Comparison of ENCODE assay signal across 10 cellular contexts in genomic region chr2:60556441-60556997, GRCh38. TPM values are rescaled to one million over a fixed set of nuclear protein-coding genes. Genes with fewer than 3 reads are reported as not detected.
DNase-seq lines count a peak whose midpoint lies in the region; ATAC-seq and TF ChIP-seq lines count a peak whose summit lies in the region.
"Had no signal": no experiment of that assay in that cellular context is flagged by ENCODE, and none has a peak within 500 bp of the region (broad histone marks: within the 10 kb centered on the region; RNA-seq: fewer than 3 reads in every experiment).

No MANE protein-coding gene starts in this region.

- H3K9me3 Mint-ChIP-seq in activated B cell treated with CpG ODN at 0.5 μM for 24 hours (no peaks in the 10 kb centered on the region), immature natural killer cell (peaks cover 0 to 6% (median 0%) of the 10 kb centered on the region in 6 donors)

- H3K27ac ChIP-seq in cardiac muscle cell: no peak overlapping the region

- peak overlapping the region; percentile 95 for H3K27ac Mint-ChIP-seq in activated B cell treated with CpG ODN at 0.5 μM for 24 hours
- no peak overlapping the region for H3K27ac Mint-ChIP-seq in immature natural killer cell
- H3K27ac Mint-ChIP-seq: activated CD8-positive, alpha-beta memory T cell treated with anti-CD3 and anti-CD28 coated beads, Interleukin-2, amount 10 ng/mL, durations not matched to agents 7 days and 5 days had no signal

- ATAC-seq in activated B cell treated with CpG ODN at 0.5 μM for 24 hours (ENCODE audit: low read depth): no peak
- ATAC-seq: activated CD8-positive, alpha-beta memory T cell treated with anti-CD3 and anti-CD28 coated beads, Interleukin-2, amount 10 ng/mL, durations not matched to agents 7 days and 5 days had no signal

- H3K36me3 Mint-ChIP-seq in activated B cell treated with CpG ODN at 0.5 μM for 24 hours (ENCODE audit: low read depth): peaks cover 21% of the 10 kb centered on the region
- no peaks in the 10 kb centered on the region for H3K36me3 Mint-ChIP-seq in immature natural killer cell
- H3K36me3 Mint-ChIP-seq: activated CD8-positive, alpha-beta memory T cell treated with anti-CD3 and anti-CD28 coated beads, Interleukin-2, amount 10 ng/mL, durations not matched to agents 7 days and 5 days had no signal

- H3K9me3 ChIP-seq in cardiac muscle cell (ENCODE audit: low read depth): no peaks in the 10 kb centered on the region

- intact Hi-C loops in cardiac septum (cut with DNase I): loop anchor here (10.0 kb wide), 1 partner anchor 672 kb away; no protein-coding TSS in a partner anchor
- intact Hi-C loops in activated B cell treated with CpG ODN at 0.5 μM for 24 hours (cut with micrococcal nuclease): loop anchor here (10.0 kb wide), 2 partner anchors 438 to 772 kb away; no protein-coding TSS in a partner anchor

- peaks cover 37% of the 10 kb centered on the region for H3K4me1 Mint-ChIP-seq in activated B cell treated with CpG ODN at 0.5 μM for 24 hours
- H3K4me1 Mint-ChIP-seq in immature natural killer cell: peaks cover 36 to 50% of the 10 kb centered on the region in 2 donors

- H3K36me3 ChIP-seq in cardiac muscle cell: no peaks in the 10 kb centered on the region

- H3K4me1 ChIP-seq in cardiac muscle cell (ENCODE audit: low read depth): peaks cover 3% of the 10 kb centered on the region

- H3K4me3 Mint-ChIP-seq in activated B cell treated with CpG ODN at 0.5 μM for 24 hours (peak overlapping the region; percentile 88), immature natural killer cell (peak overlapping the region; percentile 31 to 94 (median 78))

- H3K4me3 ChIP-seq in cardiac muscle cell: peak overlapping the region; percentile 12

- CTCF ChIA-PET in activated B cell treated with CpG ODN at 0.5 μM for 24 hours (lab: Charles Lee): interaction anchor here (0.9 to 2.1 kb wide), 6 partner anchors 25 to 1794 kb away, joined by 3 to 11 read pairs (median 6); no protein-coding TSS in a partner anchor

- H3K27me3 ChIP-seq in cardiac muscle cell: peaks cover 58% of the 10 kb centered on the region

- POLR2A ChIA-PET in activated B cell treated with CpG ODN at 0.5 μM for 24 hours (lab: Charles Lee): interaction anchor here (0.6 to 4.1 kb wide), 14 partner anchors 9 to 239 kb away, joined by 3 to 65 read pairs (median 8); no protein-coding TSS in a partner anchor

- DNase-seq in cardiac muscle cell (ENCODE audit: low read depth in 1 of 2, low spot score in 1 of 2) (no peak), cardiac septum (ENCODE audit: low spot score) (no peak), activated B cell treated with CpG ODN at 0.5 μM for 24 hours (no peak), immature natural killer cell (no peak), A172 (ENCODE audit: low spot score) (no peak), hippocampal formation (lab: John Stamatoyannopoulos, UW) (no peak), T-helper 2 cell (no peak)
- no peak for DNase-seq in effector CD4-positive, alpha-beta T cell
- DNase-seq: activated CD8-positive, alpha-beta memory T cell treated with anti-CD3 and anti-CD28 coated beads, Interleukin-2, amount 10 ng/mL, durations not matched to agents 7 days and 5 days; NCI-H1436 had no signal

- TF ChIP-seq CTCF in cardiac muscle cell (IDR thresholded peaks at IDR 0.05; ENCODE audit: low read depth, low read length) (no peak), activated B cell treated with CpG ODN at 0.5 μM for 24 hours (IDR thresholded peaks at IDR 0.05) (no peak)

- H3K27me3 Mint-ChIP-seq in activated B cell treated with CpG ODN at 0.5 μM for 24 hours: no peaks in the 10 kb centered on the region
- peaks cover 31 to 39% (median 37%) of the 10 kb centered on the region in 3 donors for H3K27me3 Mint-ChIP-seq in immature natural killer cell (ENCODE audit: low read depth in 3 of 3)

RNA-seq across cellular contexts. Expression of gene BCL11A, which starts 3.1 kb away (rescaled TPM):
- 15.7 and 17.1 TPM in 2 replicates for total RNA-seq in cardiac muscle cell
- polyA plus RNA-seq in cardiac muscle cell: 19.8 and 20.7 TPM in 2 replicates
- 16.9 TPM for total RNA-seq in cardiac septum
- 279 and 331 TPM in 2 replicates for total RNA-seq in activated B cell treated with CpG ODN at 0.5 μM for 24 hours
- under 1 TPM; 0.14 to 0.69 (median 0.29) TPM for polyA plus RNA-seq in immature natural killer cell
- total RNA-seq in A172 (2014; rRNA removed; shearing (Covaris generic)): not detected in 2 replicates
- total RNA-seq: activated CD8-positive, alpha-beta memory T cell treated with anti-CD3 and anti-CD28 coated beads, Interleukin-2, amount 10 ng/mL, durations not matched to agents 7 days and 5 days had no signal

Comparison
In these comparisons a context has a peak if more than half of its experiments do, and no peak if none do; other contexts are left out.
1. RNA of gene BCL11A, which starts 3.1 kb away (total RNA-seq): 279 to 331 TPM in activated B cell treated with CpG ODN at 0.5 μM for 24 hours; 16.9 TPM in cardiac septum (single experiment), 15.7 to 17.1 TPM in cardiac muscle cell and not detected in A172; every median in the first group is over 10 times any median in the second.